Comparison of ENCODE assay signal across 8 cellular contexts in genomic region chr17:68509151-68510057, GRCh38. TPM values are rescaled to one million over a fixed set of nuclear protein-coding genes. Genes with fewer than 3 reads are reported as not detected.
DNase-seq lines count a peak whose midpoint lies in the region; ATAC-seq and TF ChIP-seq lines count a peak whose summit lies in the region.

No MANE protein-coding gene starts in this region.

- H3K27ac Mint-ChIP-seq in MCF 10A (ENCODE audit: low read depth, unreplicated experiment) (no peak overlapping the region), T-cell (peak overlapping the region in 1 of 2 donors; percentile 8)

- H3K9me3 ChIP-seq in breast epithelium, result no peaks in the 10 kb centered on the region

- H3K4me1 Mint-ChIP-seq in MCF 10A (ENCODE audit: insufficient read depth, unreplicated experiment), result peaks cover 9% of the 10 kb centered on the region
- H3K4me1 Mint-ChIP-seq in T-cell, result peaks cover 22 to 48% (median 36%) of the 10 kb centered on the region in 3 donors

- intact Hi-C loops in breast epithelium (cut with DNase I; ENCODE audit: low total_unique reads), result no loop called here
- intact Hi-C loops in MCF 10A (cut with micrococcal nuclease), result loop anchor here (5.0 kb wide), 1 partner anchor 248 kb away; no protein-coding TSS in a partner anchor
- intact Hi-C loops in left colon (cut with DNase I, micrococcal nuclease), result no loop called here

- H3K27me3 Mint-ChIP-seq in MCF 10A (ENCODE audit: insufficient read depth, unreplicated experiment) (no peaks in the 10 kb centered on the region), T-cell (no peaks in the 10 kb centered on the region)

- no peak for DNase-seq in breast epithelium (ENCODE audit: low spot score in 2 of 2)
- DNase-seq in MCF 10A (ENCODE audit: unreplicated experiment), result no peak
- DNase-seq in T-cell, result peak in 1 of 34 experiments; percentile 33
- DNase-seq in left colon, result peak; percentile 58 to 66
- no peak for DNase-seq in cerebellar nuclear complex (lab: John Stamatoyannopoulos, UW)
- no peak for DNase-seq in activated CD4-positive, alpha-beta T cell treated with anti-CD3 and anti-CD28 coated beads for 48 hours

- H3K36me3 Mint-ChIP-seq in MCF 10A (ENCODE audit: insufficient read depth, unreplicated experiment) (no peaks in the 10 kb centered on the region), T-cell (no peaks in the 10 kb centered on the region)

- no peaks in the 10 kb centered on the region for H3K36me3 ChIP-seq in breast epithelium

- peak overlapping the region; percentile 73 to 99 for H3K27ac ChIP-seq in breast epithelium

- H3K4me3 ChIP-seq in breast epithelium, result no peak overlapping the region

- H3K9me3 Mint-ChIP-seq in MCF 10A (ENCODE audit: unreplicated experiment), result no peaks in the 10 kb centered on the region
- H3K9me3 Mint-ChIP-seq in T-cell, result no peaks in the 10 kb centered on the region

- TF ChIP-seq CTCF in breast epithelium (IDR thresholded peaks at IDR 0.05) (no peak), MCF 10A (IDR thresholded peaks at IDR 0.05; ENCODE audit: unreplicated experiment) (no peak)

- POLR2A ChIA-PET in MCF 10A (lab: Yijun Ruan, JAX), result interaction anchor here (2.1 to 7.5 kb wide), 2 partner anchors 35 to 50 kb away, joined by 7 to 114 read pairs; partner anchors contain the start of gene WIPI1
- POLR2A ChIA-PET in T-cell (lab: Charles Lee), result no interaction called here

- no peak for TF ChIP-seq POLR2A in breast epithelium (IDR thresholded peaks at IDR 0.05)

- CTCF ChIA-PET in MCF 10A (lab: Yijun Ruan, JAX), result interaction anchor here (1.2 kb wide), 1 partner anchor 43 kb away, joined by 3 read pairs; no protein-coding TSS in a partner anchor
- CTCF ChIA-PET in T-cell (lab: Charles Lee), result interaction anchor here in 1 of 2 donors (0.5 kb wide), 1 partner anchor 185 kb away, joined by 5 read pairs; no protein-coding TSS in a partner anchor

- BruUV-seq in MCF 10A (replicated peaks; lab: Mats Ljungman, UMichigan), result no TSS peak

- no peaks in the 10 kb centered on the region for H3K27me3 ChIP-seq in breast epithelium

- ATAC-seq in T-cell (replicated peaks in 1 of 4) (no peak), left colon (no peak), GM18511 (IDR thresholded peaks at IDR 0.05; ENCODE audit: unreplicated experiment) (no peak), HG02759 (IDR thresholded peaks at IDR 0.05; ENCODE audit: unreplicated experiment) (no peak)

- H3K4me1 ChIP-seq in breast epithelium, result peaks cover 0 to 4% of the 10 kb centered on the region in 2 donors

- H3K4me3 Mint-ChIP-seq in MCF 10A (ENCODE audit: unreplicated experiment) (no peak overlapping the region), T-cell (peak overlapping the region in 2 of 3 donors; percentile 35 to 41)

RNA-seq across cellular contexts. Expression of gene PRKAR1A, which starts 2.8 kb away (rescaled TPM):
- 100 to 1,000 TPM; 331 to 432 (median 409) TPM for total RNA-seq in breast epithelium
- total RNA-seq in MCF 10A (2022), result 264 and 271 TPM in 2 replicates
- 100 to 1,000 TPM; 128 to 175 (median 162) TPM for total RNA-seq in T-cell
- 100 to 1,000 TPM; 146 to 159 TPM for total RNA-seq in left colon

RNA-seq across cellular contexts. Expression of gene WIPI1, which starts 52.1 kb away (rescaled TPM):
- 10 to 100 TPM; 65.1 to 83.6 (median 70.9) TPM for total RNA-seq in breast epithelium
- 38.4 and 75.6 TPM in 2 replicates for total RNA-seq in MCF 10A (2022)
- total RNA-seq in T-cell, result 10 to 100 TPM in 2 of 5 donors, 1 to 10 TPM in 3; 5.4 to 11.8 (median 9.7) TPM
- 10 to 100 TPM; 78.3 to 95.3 TPM for total RNA-seq in left colon

Comparison
In these comparisons a context has a peak if more than half of its experiments do, and no peak if none do; other contexts are left out.
1. DNase-seq: peak in left colon (2 of 2); none in breast epithelium (0 of 2), MCF 10A (single experiment), cerebellar nuclear complex (0 of 2) and activated CD4-positive, alpha-beta T cell treated with anti-CD3 and anti-CD28 coated beads for 48 hours (single experiment).